ENCODE assay signal across 10 cellular contexts in the genomic region with DNA sequence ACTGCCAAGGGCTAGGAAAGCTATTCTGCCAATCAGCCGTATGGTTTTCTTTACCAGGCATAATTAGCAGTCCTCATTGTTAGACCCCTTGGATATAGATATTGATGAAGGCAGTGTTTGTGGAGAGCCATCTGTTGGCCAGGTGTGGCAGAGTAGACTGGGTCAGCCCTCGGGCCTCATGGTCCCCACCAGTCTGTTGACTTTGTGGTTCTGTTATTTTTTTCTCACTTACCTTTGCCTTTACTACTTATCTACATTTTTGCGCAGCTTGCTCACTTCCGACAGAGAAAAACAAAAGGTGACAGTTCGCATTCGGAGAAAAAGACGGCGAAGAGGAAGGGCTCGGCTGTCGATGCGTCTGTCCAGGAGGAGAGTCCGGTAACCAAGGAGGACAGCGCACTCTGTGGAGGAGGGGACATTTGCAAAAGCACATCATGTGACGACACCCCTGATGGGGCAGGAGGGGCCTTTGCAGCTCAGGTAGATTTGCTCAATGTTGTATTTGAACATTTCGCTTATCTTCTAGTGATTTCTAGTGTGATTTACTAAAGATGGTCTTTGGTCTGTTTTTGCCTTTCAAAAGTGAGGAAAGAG. TPM values are rescaled to one million over a fixed set of nuclear protein-coding genes. Genes with fewer than 3 reads are reported as not detected.
A peak's percentile ranks its signal among the peaks of the same experiment; 100 is the strongest.
DNase-seq lines count a peak whose midpoint lies in the region; ATAC-seq and TF ChIP-seq lines count a peak whose summit lies in the region.
"Had no signal": no experiment of that assay in that cellular context is flagged by ENCODE, and none has a peak within 500 bp of the region (broad histone marks: within the 10 kb centered on the region; RNA-seq: fewer than 3 reads in every experiment).

No MANE protein-coding gene starts in this region.

- H3K9ac ChIP-seq in HCT116 (ENCODE audit: low read length), result peak overlapping the region; percentile 90
- no peak overlapping the region for H3K9ac ChIP-seq in mesendoderm (ENCODE audit: low read length)

- H2BK120ac ChIP-seq in mesendoderm (ENCODE audit: low read depth, low read length), result no peak overlapping the region

- no peak overlapping the region for H2BK15ac ChIP-seq in mesendoderm (replicated peaks; ENCODE audit: low read depth)

- H3K56ac ChIP-seq in mesendoderm (ENCODE audit: low read length), result peak overlapping the region; percentile 54

- H3K27me3 Mint-ChIP-seq in CD4-positive, alpha-beta memory T cell, result no peaks in the 10 kb centered on the region
- no peaks in the 10 kb centered on the region for H3K27me3 Mint-ChIP-seq in T-cell

- POLR2A ChIA-PET in CD4-positive, alpha-beta memory T cell (lab: Charles Lee; ENCODE audit: partially characterized antibody), result interaction anchor here (0.9 to 2.2 kb wide), 4 partner anchors 41 to 310 kb away, joined by 3 to 6 read pairs (median 4); partner anchors contain the start of genes DIP2A and MCM3AP
- POLR2A ChIA-PET in HCT116 (lab: Charles Lee) (no interaction called here), T-cell (lab: Charles Lee) (no interaction called here)

- H4K5ac ChIP-seq in mesendoderm (ENCODE audit: low read length), result no peak overlapping the region

- no peak overlapping the region for H3K18ac ChIP-seq in mesendoderm (ENCODE audit: low read length)

- TSS peak; percentile 53 for BruUV-seq in HCT116 (replicated peaks; lab: Mats Ljungman, UMichigan)

- no CpG with 5 or more reads among the region's 15 CpGs for WGBS in mesendoderm (ENCODE audit: extremely low coverage, insufficient coverage, low lambda C conversion rate)

- RAD21 ChIA-PET in HCT116 (lab: Charles Lee; ENCODE audit: low non-redundant PET in 1 of 2, low total read pairs in 2 of 2, uncharacterized antibody in 2 of 2, unreplicated experiment in 2 of 2), result interaction anchor here in 1 of 2 experiments (1.4 kb wide), 1 partner anchor 183 kb away, joined by 4 read pairs; no protein-coding TSS in a partner anchor

- H4K8ac ChIP-seq in mesendoderm (ENCODE audit: low read depth, low read length), result no peak overlapping the region

- H3K4me2 ChIP-seq in HCT116 (ENCODE audit: low read length) (peak overlapping the region; percentile 81), mesendoderm (ENCODE audit: low read length) (no peak overlapping the region)

- H3K4ac ChIP-seq in mesendoderm (ENCODE audit: low read depth, low read length), result no peak overlapping the region

- H3K4me3 Mint-ChIP-seq in CD4-positive, alpha-beta memory T cell, result peak overlapping the region in 5 of 8 donors; percentile 4 to 83 (median 43)
- peak overlapping the region in 2 of 3 donors; percentile 83 to 93 for H3K4me3 Mint-ChIP-seq in T-cell

- H3K79me1 ChIP-seq in mesendoderm (ENCODE audit: low read length), result peaks cover 17% of the 10 kb centered on the region

- H3K36me3 Mint-ChIP-seq in CD4-positive, alpha-beta memory T cell, result peaks cover 14 to 27% of the 10 kb centered on the region in 2 donors
- peaks cover 11% of the 10 kb centered on the region for H3K36me3 Mint-ChIP-seq in T-cell

- intact Hi-C loops in CD4-positive, alpha-beta memory T cell (cut with micrococcal nuclease), result loop anchor here (10.0 kb wide), 1 partner anchor 351 kb away; no protein-coding TSS in a partner anchor
- intact Hi-C loops in HCT116 (cut with micrococcal nuclease), result loop anchor here (5.0 to 10.0 kb wide), 3 partner anchors 131 to 351 kb away; partner anchors contain the start of gene DIP2A

- no peaks in the 10 kb centered on the region for H3K9me2 ChIP-seq in HCT116 (ENCODE audit: insufficient read depth)

- no peak overlapping the region for H3K4me3 ChIP-seq in CD4-positive, alpha-beta memory T cell (ENCODE audit: low read length in 2 of 2)
- peak overlapping the region in 1 of 2 experiments; percentile 89; a peak in 2 of 4 replicates for H3K4me3 ChIP-seq in HCT116 (replicated peaks in 1 of 2; ENCODE audit: low read depth in 1 of 2, low read length in 2 of 2)
- H3K4me3 ChIP-seq in mesendoderm (ENCODE audit: low read length), result no peak overlapping the region

- no peaks in the 10 kb centered on the region for H3K27me3 ChIP-seq in CD4-positive, alpha-beta memory T cell (ENCODE audit: insufficient read depth, low read length)
- H3K27me3 ChIP-seq in HCT116 (ENCODE audit: insufficient read depth, low read length) (no peaks in the 10 kb centered on the region), mesendoderm (ENCODE audit: insufficient read depth, low read length, poor library complexity) (no peaks in the 10 kb centered on the region)

- ATAC-seq in HCT116, result no peak
- ATAC-seq in T-cell (replicated peaks in 1 of 4), result no peak
- ATAC-seq in esophagus mucosa, result no peak

- H3K9me3 ChIP-seq in CD4-positive, alpha-beta memory T cell (ENCODE audit: control insufficient read depth in 1 of 2, low read length in 2 of 2), result no peaks in the 10 kb centered on the region
- no peaks in the 10 kb centered on the region for H3K9me3 ChIP-seq in HCT116 (ENCODE audit: control insufficient read depth in 1 of 2, insufficient read depth in 1 of 2, low read depth in 1 of 2, low read length in 2 of 2)
- H3K9me3 ChIP-seq: HAP-1 had no signal

- no peak overlapping the region for H2AFZ ChIP-seq in HCT116 (ENCODE audit: low read depth, low read length, poor library complexity, severe bottlenecking)

- H3K4me1 ChIP-seq in CD4-positive, alpha-beta memory T cell (ENCODE audit: insufficient read depth, low read length), result peaks cover 27% of the 10 kb centered on the region
- H3K4me1 ChIP-seq in HCT116 (ENCODE audit: control insufficient read depth in 1 of 2, insufficient read depth in 2 of 2, low read length in 2 of 2) (peaks cover 20 to 29% of the 10 kb centered on the region in 2 experiments), mesendoderm (ENCODE audit: control insufficient read depth, low read depth, low read length) (peaks cover 5% of the 10 kb centered on the region)
- H3K4me1 ChIP-seq: HAP-1 had no signal

- no peak for TF ChIP-seq RAD21 in HCT116 (IDR thresholded peaks at IDR 0.05; ENCODE audit: low read depth)

- DNase-seq in CD4-positive, alpha-beta memory T cell, result no peak
- no peak for DNase-seq in HCT116 (ENCODE audit: low read depth, low spot score)
- DNase-seq in T-cell, result no peak
- DNase-seq in mesendoderm, result peak; percentile 14
- DNase-seq in effector CD8-positive, alpha-beta T cell (lab: John Stamatoyannopoulos, UW), result no peak
- DNase-seq in GDM1 (lab: John Stamatoyannopoulos, UW), result no peak
- no peak for DNase-seq in cerebellum (ENCODE audit: low spot score)
- DNase-seq: midbrain had no signal

- no peak for TF ChIP-seq POLR2A in HCT116 (IDR thresholded peaks at IDR 0.05; ENCODE audit: borderline replicate concordance, extremely low read depth, insufficient read depth, insufficient read length)

- peaks cover 15 to 40% (median 29%) of the 10 kb centered on the region in 4 donors for H3K4me1 Mint-ChIP-seq in CD4-positive, alpha-beta memory T cell
- peaks cover 28 to 36% (median 31%) of the 10 kb centered on the region in 3 donors for H3K4me1 Mint-ChIP-seq in T-cell

- H3K27ac Mint-ChIP-seq in CD4-positive, alpha-beta memory T cell, result peak overlapping the region in 2 of 7 donors; percentile 30 to 91
- peak overlapping the region in 1 of 2 donors; percentile 31 for H3K27ac Mint-ChIP-seq in T-cell

- no peak overlapping the region for H2BK5ac ChIP-seq in mesendoderm (ENCODE audit: low read length)

- H3K9me3 Mint-ChIP-seq in CD4-positive, alpha-beta memory T cell, result peaks cover 0 to 2% (median 0%) of the 10 kb centered on the region in 8 donors
- H3K9me3 Mint-ChIP-seq in T-cell, result no peaks in the 10 kb centered on the region

- TF ChIP-seq CTCF in HCT116 (IDR thresholded peaks at IDR 0.05 in 2 of 3, conservative IDR thresholded peaks at IDR 0.05 in 1 of 3; ENCODE audit: borderline replicate concordance in 1 of 3, insufficient read depth in 1 of 3, low read depth in 2 of 3, low read length in 2 of 3), result peak in 1 of 3 experiments; percentile 37; a peak in 3 of 6 replicates

- CTCF ChIA-PET in CD4-positive, alpha-beta memory T cell (lab: Charles Lee; ENCODE audit: partially characterized antibody), result interaction anchor here (1.0 to 1.3 kb wide), 3 partner anchors 41 to 183 kb away, joined by 3 to 11 read pairs (median 4); partner anchors contain the start of genes MCM3AP and YBEY
- CTCF ChIA-PET in HCT116 (lab: Charles Lee) (interaction anchor here (0.9 to 1.6 kb wide), 3 partner anchors 98 to 183 kb away, joined by 3 to 14 read pairs (median 5); partner anchors contain the start of gene LSS), T-cell (lab: Charles Lee) (interaction anchor here in 1 of 2 donors (0.8 kb wide), 1 partner anchor 300 kb away, joined by 3 read pairs; no protein-coding TSS in a partner anchor)

- H3K79me2 ChIP-seq in HCT116 (ENCODE audit: insufficient read depth, low read length), result peaks cover 77% of the 10 kb centered on the region
- H3K79me2 ChIP-seq in mesendoderm (ENCODE audit: control insufficient read depth, insufficient read depth, low read length), result peaks cover 58% of the 10 kb centered on the region

- H4K20me1 ChIP-seq in HCT116 (ENCODE audit: insufficient read depth), result no peaks in the 10 kb centered on the region

- no peak overlapping the region for H3K27ac ChIP-seq in CD4-positive, alpha-beta memory T cell (ENCODE audit: low read depth, low read length)
- H3K27ac ChIP-seq in HCT116 (ENCODE audit: low read depth, low read length) (peak overlapping the region; percentile 96; the same call in 1 of the 2 replicates), mesendoderm (ENCODE audit: low read depth, low read length) (no peak overlapping the region)

- no peaks in the 10 kb centered on the region for H3K36me3 ChIP-seq in CD4-positive, alpha-beta memory T cell (ENCODE audit: insufficient read depth, low read length)
- H3K36me3 ChIP-seq in HCT116 (ENCODE audit: control insufficient read depth in 1 of 2, insufficient read depth in 2 of 2, low read length in 2 of 2) (peaks cover 16 to 19% of the 10 kb centered on the region in 2 experiments; a peak in 3 of 4 replicates), mesendoderm (ENCODE audit: control insufficient read depth, insufficient read depth, low read length) (no peaks in the 10 kb centered on the region)

- no peak overlapping the region for H3K23ac ChIP-seq in mesendoderm (ENCODE audit: low read length)

- H2AK5ac ChIP-seq in mesendoderm (ENCODE audit: low read length), result no peak overlapping the region

RNA-seq across cellular contexts. Expression of gene PCNT, which starts 2.3 kb away (rescaled TPM):
- 10 to 100 TPM; 46.9 to 52.1 TPM for total RNA-seq in CD4-positive, alpha-beta memory T cell
- polyA plus RNA-seq in CD4-positive, alpha-beta memory T cell, result 10 to 100 TPM in 1 of 2 donors, 1 to 10 TPM in 1; 2.0 to 25.2 TPM
- total RNA-seq in HCT116 (2021; ENCODE audit: unreplicated experiment), result 43.6 TPM
- polyA plus RNA-seq in HCT116 (2012), result 19.5 and 24.9 TPM in 2 replicates
- total RNA-seq in T-cell, result 10 to 100 TPM; 52.8 to 65.0 (median 58.6) TPM
- 13.6 TPM for polyA plus RNA-seq in mesendoderm (2013, experiment 1 of 2)
- 12.3 TPM for polyA plus RNA-seq in mesendoderm (2013, experiment 2 of 2)
- 18.1 TPM for total RNA-seq in esophagus mucosa
- total RNA-seq in cerebellum, result 37.7 TPM

RNA-seq across cellular contexts. Expression of gene C21orf58, which starts 2.5 kb away (rescaled TPM):
- 1 to 10 TPM; 8.2 to 9.4 TPM for total RNA-seq in CD4-positive, alpha-beta memory T cell
- 1 to 10 TPM in 1 of 2 donors, under 1 TPM in 1; 0.35 to 1.1 TPM for polyA plus RNA-seq in CD4-positive, alpha-beta memory T cell
- 10.8 TPM for total RNA-seq in HCT116 (2021; ENCODE audit: unreplicated experiment)
- polyA plus RNA-seq in HCT116 (2012), result 4.4 and 5.8 TPM in 2 replicates
- 1 to 10 TPM; 3.9 to 9.2 (median 8.3) TPM for total RNA-seq in T-cell
- 7.3 TPM for polyA plus RNA-seq in mesendoderm (2013, experiment 1 of 2)
- 7.5 TPM for polyA plus RNA-seq in mesendoderm (2013, experiment 2 of 2)
- total RNA-seq in esophagus mucosa, result 4.7 TPM
- 10.7 TPM for total RNA-seq in cerebellum

RNA-seq across cellular contexts. Expression of gene YBEY, which starts 40.1 kb away (rescaled TPM):
- total RNA-seq in CD4-positive, alpha-beta memory T cell, result 10 to 100 TPM; 11.5 to 14.7 TPM
- polyA plus RNA-seq in CD4-positive, alpha-beta memory T cell, result 10 to 100 TPM; 15.5 to 18.9 TPM
- total RNA-seq in HCT116 (2021; ENCODE audit: unreplicated experiment), result 31.5 TPM
- polyA plus RNA-seq in HCT116 (2012), result 22.1 and 28.9 TPM in 2 replicates
- 10 to 100 TPM; 10.0 to 21.2 (median 19.3) TPM for total RNA-seq in T-cell
- 16.0 TPM for polyA plus RNA-seq in mesendoderm (2013, experiment 1 of 2)
- polyA plus RNA-seq in mesendoderm (2013, experiment 2 of 2), result 16.8 TPM
- 11.9 TPM for total RNA-seq in esophagus mucosa
- 13.4 TPM for total RNA-seq in cerebellum

RNA-seq across cellular contexts. Expression of gene MCM3AP, which starts 40.8 kb away (rescaled TPM):
- 100 to 1,000 TPM; 155 to 168 TPM for total RNA-seq in CD4-positive, alpha-beta memory T cell
- polyA plus RNA-seq in CD4-positive, alpha-beta memory T cell, result 10 to 100 TPM; 14.9 to 45.6 TPM
- 88.4 TPM for total RNA-seq in HCT116 (2021; ENCODE audit: unreplicated experiment)
- polyA plus RNA-seq in HCT116 (2012), result 43.3 and 43.9 TPM in 2 replicates
- total RNA-seq in T-cell, result 100 to 1,000 TPM; 126 to 180 (median 166) TPM
- polyA plus RNA-seq in mesendoderm (2013, experiment 1 of 2), result 47.2 TPM
- 48.1 TPM for polyA plus RNA-seq in mesendoderm (2013, experiment 2 of 2)
- 53.6 TPM for total RNA-seq in esophagus mucosa
- 77.6 TPM for total RNA-seq in cerebellum
